Comparison of ENCODE assay signal across 13 cellular contexts in the genomic region with DNA sequence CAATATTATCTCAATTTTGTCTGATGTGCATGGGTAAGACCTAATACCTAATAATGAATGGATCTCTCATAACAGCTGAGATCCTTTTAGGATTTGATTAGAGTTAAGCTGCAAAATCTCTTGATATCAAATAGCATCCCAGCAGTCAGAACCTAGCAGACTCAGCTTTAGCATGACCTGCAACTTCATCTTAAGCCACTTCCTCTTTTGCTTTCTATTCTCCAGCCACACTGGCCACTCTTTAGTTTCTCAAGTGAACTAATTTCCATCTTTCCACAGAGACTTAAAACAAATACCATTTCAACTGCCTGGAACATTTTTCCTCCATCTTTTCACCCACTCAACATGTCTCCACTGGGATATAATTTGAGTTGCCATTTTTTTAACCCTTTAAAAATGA.
DNase-seq lines count a peak whose midpoint lies in the region; ATAC-seq and TF ChIP-seq lines count a peak whose summit lies in the region.
"Had no signal": no experiment of that assay in that cellular context is flagged by ENCODE, and none has a peak within 500 bp of the region (broad histone marks: within the 10 kb centered on the region; RNA-seq: fewer than 3 reads in every experiment).

No MANE protein-coding gene starts in this region.

- H3K36me3 Mint-ChIP-seq in stimulated activated memory B cell treated with anti-CD40 and anti-IgM and Interleukin-4, amounts not matched to agents 10 μg/mL and 1 μg/mL and 100 μg/mL, for 72 hours, result no peaks in the 10 kb centered on the region

- no peak overlapping the region for H3K4me3 Mint-ChIP-seq in stimulated activated memory B cell treated with anti-CD40 and anti-IgM and Interleukin-4, amounts not matched to agents 10 μg/mL and 1 μg/mL and 100 μg/mL, for 72 hours
- H3K4me3 Mint-ChIP-seq in stimulated activated naive CD8-positive, alpha-beta T cell treated with anti-CD3 and anti-CD28 coated beads, Interleukin-15, amount 100 ng/mL, for 72 hours, result no peak overlapping the region

- H3K4me1 ChIP-seq in heart left ventricle, result no peaks in the 10 kb centered on the region
- H3K4me1 ChIP-seq: thyroid gland had no signal

- no peaks in the 10 kb centered on the region for H3K9me3 ChIP-seq in heart left ventricle
- H3K9me3 ChIP-seq: HAP-1, neutrophil, thyroid gland had no signal

- no peak for TF ChIP-seq CTCF in heart left ventricle (IDR thresholded peaks at IDR 0.05)

- H3K9me3 Mint-ChIP-seq in stimulated activated memory B cell treated with anti-CD40 and anti-IgM and Interleukin-4, amounts not matched to agents 10 μg/mL and 1 μg/mL and 100 μg/mL, for 72 hours, result no peaks in the 10 kb centered on the region
- peaks cover 0 to 4% of the 10 kb centered on the region in 2 donors for H3K9me3 Mint-ChIP-seq in stimulated activated naive CD8-positive, alpha-beta T cell treated with anti-CD3 and anti-CD28 coated beads, Interleukin-15, amount 100 ng/mL, for 72 hours

- ATAC-seq in GM19395 (IDR thresholded peaks at IDR 0.05; ENCODE audit: unreplicated experiment), result peak; percentile 94
- peak; percentile 99 for ATAC-seq in HG02884 (IDR thresholded peaks at IDR 0.05; ENCODE audit: unreplicated experiment)
- peak; percentile 90 for ATAC-seq in HG03575 (IDR thresholded peaks at IDR 0.05; ENCODE audit: extremely low read depth, insufficient number of reproducible peaks, low FRiP score, unreplicated experiment)
- ATAC-seq in stimulated activated memory B cell treated with anti-CD40 and anti-IgM and Interleukin-4, amounts not matched to agents 10 μg/mL and 1 μg/mL and 100 μg/mL, for 72 hours, result peak; percentile 71
- no peak for ATAC-seq in stimulated activated naive CD8-positive, alpha-beta T cell treated with anti-CD3 and anti-CD28 coated beads, Interleukin-15, amount 100 ng/mL, for 72 hours
- no peak for ATAC-seq in heart left ventricle

- DNase-seq in stimulated activated naive CD8-positive, alpha-beta T cell treated with anti-CD3 and anti-CD28 coated beads, Interleukin-15, amount 100 ng/mL, for 72 hours, result no peak
- DNase-seq in cerebellum (ENCODE audit: low spot score) (no peak), heart left ventricle (no peak)
- DNase-seq: islet precursor cell, NCI-H1417, thyroid gland had no signal

- no peak overlapping the region for H3K4me3 ChIP-seq in heart left ventricle
- H3K4me3 ChIP-seq: HAP-1, thyroid gland had no signal

- no peak for TF ChIP-seq POLR2A in heart left ventricle (IDR thresholded peaks at IDR 0.05)

- H3K27me3 Mint-ChIP-seq in stimulated activated memory B cell treated with anti-CD40 and anti-IgM and Interleukin-4, amounts not matched to agents 10 μg/mL and 1 μg/mL and 100 μg/mL, for 72 hours, result no peaks in the 10 kb centered on the region
- H3K27me3 Mint-ChIP-seq in stimulated activated naive CD8-positive, alpha-beta T cell treated with anti-CD3 and anti-CD28 coated beads, Interleukin-15, amount 100 ng/mL, for 72 hours, result no peaks in the 10 kb centered on the region

- intact Hi-C loops in heart left ventricle (cut with DNase I), result no loop called here

- no peaks in the 10 kb centered on the region for H3K27me3 ChIP-seq in heart left ventricle
- H3K27me3 ChIP-seq: neutrophil, thyroid gland had no signal

- H3K27ac ChIP-seq in heart left ventricle, result no peak overlapping the region
- H3K27ac ChIP-seq: epithelial cell of prostate, neutrophil, thyroid gland had no signal

- peaks cover 20% of the 10 kb centered on the region for H3K4me1 Mint-ChIP-seq in stimulated activated memory B cell treated with anti-CD40 and anti-IgM and Interleukin-4, amounts not matched to agents 10 μg/mL and 1 μg/mL and 100 μg/mL, for 72 hours
- H3K4me1 Mint-ChIP-seq in stimulated activated naive CD8-positive, alpha-beta T cell treated with anti-CD3 and anti-CD28 coated beads, Interleukin-15, amount 100 ng/mL, for 72 hours, result no peaks in the 10 kb centered on the region

- H3K27ac Mint-ChIP-seq in stimulated activated memory B cell treated with anti-CD40 and anti-IgM and Interleukin-4, amounts not matched to agents 10 μg/mL and 1 μg/mL and 100 μg/mL, for 72 hours, result no peak overlapping the region
- no peak overlapping the region for H3K27ac Mint-ChIP-seq in stimulated activated naive CD8-positive, alpha-beta T cell treated with anti-CD3 and anti-CD28 coated beads, Interleukin-15, amount 100 ng/mL, for 72 hours

- H3K36me3 ChIP-seq in heart left ventricle, result no peaks in the 10 kb centered on the region
- H3K36me3 ChIP-seq: HAP-1, neutrophil, thyroid gland had no signal

Comparison
In these comparisons a context has a peak if more than half of its experiments do, and no peak if none do; other contexts are left out.
1. ATAC-seq: peak in GM19395 (single experiment), HG02884 (single experiment), HG03575 (single experiment) and stimulated activated memory B cell treated with anti-CD40 and anti-IgM and Interleukin-4, amounts not matched to agents 10 μg/mL and 1 μg/mL and 100 μg/mL, for 72 hours (single experiment); none in stimulated activated naive CD8-positive, alpha-beta T cell treated with anti-CD3 and anti-CD28 coated beads, Interleukin-15, amount 100 ng/mL, for 72 hours (single experiment) and heart left ventricle (0 of 4).